Comparison of ENCODE assay signal across 31 cellular contexts in the genomic region with DNA sequence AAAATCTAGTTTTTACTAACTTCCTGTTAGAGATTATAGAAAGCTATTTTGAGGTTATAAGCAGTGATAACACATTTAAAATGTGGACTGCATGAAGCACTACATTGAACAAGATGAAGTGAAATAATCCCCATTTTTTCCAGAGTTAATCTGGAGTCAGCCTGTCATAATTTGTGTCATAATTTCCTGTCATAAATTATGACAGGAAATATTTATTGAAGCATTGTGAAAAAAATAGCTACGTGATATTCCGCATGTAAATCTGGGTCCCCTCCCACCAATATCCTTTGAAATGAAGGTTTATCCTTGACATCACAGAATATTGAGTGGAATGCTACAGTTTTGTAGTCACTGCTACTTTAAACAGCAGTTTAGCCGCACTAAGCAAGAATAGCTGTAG. TPM values are rescaled to one million over a fixed set of nuclear protein-coding genes. Genes with fewer than 3 reads are reported as not detected.
"Had no signal": no experiment of that assay in that cellular context is flagged by ENCODE, and none has a peak within 500 bp of the region (broad histone marks: within the 10 kb centered on the region; RNA-seq: fewer than 3 reads in every experiment).

No MANE protein-coding gene starts in this region.

- H3K4me1 ChIP-seq: esophagus squamous epithelium, left lung, prostate gland, right atrium auricular region had no signal

- H3K27ac Mint-ChIP-seq: nephron progenitor cell; stimulated activated effector memory CD8-positive, alpha-beta T cell treated with anti-CD3 and anti-CD28 coated beads, Interleukin-12 subunit alpha, Interleukin-12 subunit beta, amount 100 ng/mL, for 72 hours had no signal

- H3K4me1 Mint-ChIP-seq: naive thymus-derived CD8-positive, alpha-beta T cell; nephron progenitor cell; stimulated activated effector memory CD8-positive, alpha-beta T cell treated with anti-CD3 and anti-CD28 coated beads, Interleukin-12 subunit alpha, Interleukin-12 subunit beta, amount 100 ng/mL, for 72 hours had no signal

- H3K27me3 ChIP-seq: esophagus squamous epithelium, heart right ventricle, left lung, right atrium auricular region, tibial nerve, upper lobe of left lung had no signal

- H3K36me3 ChIP-seq: prostate gland had no signal

- H3K4me3 Mint-ChIP-seq: naive thymus-derived CD8-positive, alpha-beta T cell; nephron progenitor cell; stimulated activated effector memory CD8-positive, alpha-beta T cell treated with anti-CD3 and anti-CD28 coated beads, Interleukin-12 subunit alpha, Interleukin-12 subunit beta, amount 100 ng/mL, for 72 hours had no signal

- DNase-seq: effector memory CD4-positive, alpha-beta T cell; erythroblast; esophagus squamous epithelium; foreskin melanocyte; glutamatergic neuron; heart right ventricle; hippocampal formation; left cardiac atrium; left lung; mammary epithelial cell; mesendoderm; naive thymus-derived CD8-positive, alpha-beta T cell; nephron progenitor cell; nucleus accumbens; stimulated activated CD4-positive, alpha-beta T cell treated with anti-CD3 and anti-CD28 coated beads, Interleukin-2, amount 100 ng/mL, for 24 hours; stimulated activated CD4-positive, alpha-beta T cell treated with anti-CD3 and anti-CD28 coated beads, Interleukin-4, amount 100 ng/mL, for 24 hours; stimulated activated naive CD8-positive, alpha-beta T cell treated with anti-CD3 and anti-CD28 coated beads, Interleukin-15, Interleukin-2, amounts not matched to agents 100 U/mL and 50 U/mL, for 24 hours; upper lobe of left lung had no signal

- H3K4me3 ChIP-seq: esophagus squamous epithelium, heart right ventricle, left lung, prostate gland, right atrium auricular region, thoracic aorta, tibial nerve, upper lobe of left lung had no signal

- H3K27me3 Mint-ChIP-seq: naive thymus-derived CD8-positive, alpha-beta T cell had no signal

- H3K27ac ChIP-seq: esophagus squamous epithelium, heart right ventricle, left lung, prostate gland, right atrium auricular region, thoracic aorta, tibial nerve, upper lobe of left lung had no signal

- ATAC-seq: heart right ventricle; left cardiac atrium; left lung; naive thymus-derived CD8-positive, alpha-beta T cell; sciatic nerve; stimulated activated effector memory CD8-positive, alpha-beta T cell treated with anti-CD3 and anti-CD28 coated beads, Interleukin-12 subunit alpha, Interleukin-12 subunit beta, amount 100 ng/mL, for 72 hours; stimulated activated naive CD8-positive, alpha-beta T cell treated with anti-CD3 and anti-CD28 coated beads, Interleukin-15, Interleukin-2, amounts not matched to agents 100 U/mL and 50 U/mL, for 24 hours had no signal

- H3K9me3 ChIP-seq: esophagus squamous epithelium, heart right ventricle, left lung, prostate gland, right atrium auricular region, thoracic aorta, tibial nerve, upper lobe of left lung had no signal

- H3K9me3 Mint-ChIP-seq: naive thymus-derived CD8-positive, alpha-beta T cell; nephron progenitor cell; stimulated activated effector memory CD8-positive, alpha-beta T cell treated with anti-CD3 and anti-CD28 coated beads, Interleukin-12 subunit alpha, Interleukin-12 subunit beta, amount 100 ng/mL, for 72 hours had no signal

- FAIRE-seq: colon, islet of Langerhans, urothelium cell line had no signal

RNA-seq across cellular contexts. Expression of a gene that starts 40.1 kb away (rescaled TPM):
- total RNA-seq: kidney epithelial cell, lower leg skin, osteocyte, prostate gland, skeletal muscle tissue, thoracic aorta, tibial nerve had no signal
- polyA plus RNA-seq: mammary epithelial cell; naive thymus-derived CD8-positive, alpha-beta T cell had no signal

RNA-seq across cellular contexts. Expression of a gene that starts 56.9 kb away (rescaled TPM):
- total RNA-seq: kidney epithelial cell, osteocyte had no signal
